ENCODE assay signal across 2 cellular contexts in the genomic region with DNA sequence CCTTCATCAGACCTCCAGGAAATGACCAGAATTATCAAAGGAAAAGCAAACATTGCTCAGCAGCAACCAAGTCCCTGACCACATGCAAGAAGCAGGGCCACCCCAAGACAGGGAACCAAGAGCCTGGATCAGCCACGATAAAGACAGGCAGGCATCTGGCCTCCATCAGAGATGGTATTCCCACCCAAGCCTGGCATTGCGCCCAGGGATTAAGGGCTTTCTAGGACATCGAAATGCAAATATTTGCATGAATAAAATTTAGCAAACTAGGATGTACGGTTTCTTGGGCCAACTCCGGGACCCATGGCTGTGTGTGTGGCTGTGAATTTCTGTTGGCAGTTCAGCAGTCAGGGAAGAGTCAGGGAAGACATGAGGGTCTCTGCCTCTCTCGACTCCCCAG.
TF ChIP-seq lines count a peak whose summit lies in the region.

No MANE protein-coding gene starts in this region.

TF ChIP-seq in IMR-90, 13 proteins besides CTCF, POLR2A, EP300 and RAD21:
- TF ChIP-seq MAFK (IDR thresholded peaks at IDR 0.05; ENCODE audit: low read depth, low read length) (no peak), SMC3 (IDR thresholded peaks at IDR 0.05; ENCODE audit: low read depth, low read length) (no peak), CHD1 (IDR thresholded peaks at IDR 0.05; ENCODE audit: low read depth, low read length) (no peak), NFE2L2 (IDR thresholded peaks at IDR 0.05; ENCODE audit: low read depth, low read length) (no peak), MXI1 (IDR thresholded peaks at IDR 0.05; ENCODE audit: borderline replicate concordance, low read depth, low read length) (no peak), BHLHE40 (IDR thresholded peaks at IDR 0.05; ENCODE audit: low read depth, low read length) (no peak), RCOR1 (IDR thresholded peaks at IDR 0.05; ENCODE audit: insufficient replicate concordance, low read length) (no peak), CEBPB (IDR thresholded peaks at IDR 0.05; ENCODE audit: low read depth, low read length) (no peak), MAZ (IDR thresholded peaks at IDR 0.05; ENCODE audit: borderline replicate concordance, low read depth, low read length) (no peak)
- TF ChIP-seq, protein P1, sequence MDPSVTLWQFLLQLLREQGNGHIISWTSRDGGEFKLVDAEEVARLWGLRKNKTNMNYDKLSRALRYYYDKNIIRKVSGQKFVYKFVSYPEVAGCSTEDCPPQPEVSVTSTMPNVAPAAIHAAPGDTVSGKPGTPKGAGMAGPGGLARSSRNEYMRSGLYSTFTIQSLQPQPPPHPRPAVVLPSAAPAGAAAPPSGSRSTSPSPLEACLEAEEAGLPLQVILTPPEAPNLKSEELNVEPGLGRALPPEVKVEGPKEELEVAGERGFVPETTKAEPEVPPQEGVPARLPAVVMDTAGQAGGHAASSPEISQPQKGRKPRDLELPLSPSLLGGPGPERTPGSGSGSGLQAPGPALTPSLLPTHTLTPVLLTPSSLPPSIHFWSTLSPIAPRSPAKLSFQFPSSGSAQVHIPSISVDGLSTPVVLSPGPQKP (IDR thresholded peaks at IDR 0.05; ENCODE audit: borderline replicate concordance, low read depth, low read length), result no peak
- TF ChIP-seq, protein P2, sequence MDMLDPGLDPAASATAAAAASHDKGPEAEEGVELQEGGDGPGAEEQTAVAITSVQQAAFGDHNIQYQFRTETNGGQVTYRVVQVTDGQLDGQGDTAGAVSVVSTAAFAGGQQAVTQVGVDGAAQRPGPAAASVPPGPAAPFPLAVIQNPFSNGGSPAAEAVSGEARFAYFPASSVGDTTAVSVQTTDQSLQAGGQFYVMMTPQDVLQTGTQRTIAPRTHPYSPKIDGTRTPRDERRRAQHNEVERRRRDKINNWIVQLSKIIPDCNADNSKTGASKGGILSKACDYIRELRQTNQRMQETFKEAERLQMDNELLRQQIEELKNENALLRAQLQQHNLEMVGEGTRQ (IDR thresholded peaks at IDR 0.05; ENCODE audit: low read depth, low read length), result no peak
TF ChIP-seq in IMR-90: peak in this region for 0.

TF ChIP-seq in endothelial cell of umbilical vein, 7 proteins besides CTCF, POLR2A, EP300 and RAD21:
- TF ChIP-seq EZH2 (IDR thresholded peaks at IDR 0.05; ENCODE audit: borderline replicate concordance, low read depth, low read length, severe bottlenecking) (no peak), POLR2AphosphoS5 (IDR thresholded peaks at IDR 0.05; ENCODE audit: insufficient read depth, low read depth, low read length) (no peak), GATA2 (IDR thresholded peaks at IDR 0.05; ENCODE audit: insufficient read depth, insufficient read length, low read depth, low read length) (peak; percentile 88)
TF ChIP-seq in endothelial cell of umbilical vein: peak in this region for 1.
